2 cellular contexts compared by ENCODE assay signal in the genomic region with DNA sequence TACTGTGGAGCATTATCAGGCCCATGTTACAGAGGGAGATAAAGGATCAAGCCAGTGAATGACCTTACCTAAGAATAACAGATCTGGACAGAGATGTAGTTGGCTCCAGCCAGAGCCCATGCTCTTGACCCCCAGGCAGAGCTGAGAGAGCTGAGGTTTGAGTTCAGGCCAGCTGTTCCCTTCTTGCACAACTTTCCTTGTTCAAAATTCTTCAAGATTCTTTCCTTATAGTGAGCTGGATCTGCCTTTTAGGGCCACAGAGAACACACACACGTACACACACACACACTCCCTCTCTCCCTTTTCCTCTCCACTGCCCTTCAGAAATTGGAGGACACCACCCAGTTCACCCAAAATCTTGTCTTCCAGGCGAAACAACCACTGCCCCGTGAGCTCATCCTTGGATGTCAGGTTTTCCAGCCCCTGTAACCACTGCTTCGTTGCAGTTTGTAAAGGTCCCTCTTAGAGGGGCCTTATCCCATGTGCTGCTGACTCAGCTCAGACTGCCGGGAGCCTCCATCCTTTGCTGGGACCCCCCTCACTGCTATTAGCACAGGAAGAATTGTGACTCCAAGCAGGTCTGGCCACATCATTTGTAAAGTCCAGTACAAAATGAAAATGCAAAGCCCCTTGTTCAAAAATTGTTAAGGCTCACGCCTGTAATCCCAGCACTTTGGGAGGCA.
A peak's percentile ranks its signal among the peaks of the same experiment; 100 is the strongest.
TF ChIP-seq lines count a peak whose summit lies in the region.

No MANE protein-coding gene starts in this region.

TF ChIP-seq in liver, 16 proteins besides CTCF, POLR2A, EP300 and RAD21:
- TF ChIP-seq FOXA1 (IDR thresholded peaks at IDR 0.05), result no peak
- TF ChIP-seq NR2F2 (IDR thresholded peaks at IDR 0.05), result peak; percentile 11
TF ChIP-seq in liver: peak in this region for 1.

TF ChIP-seq in HepG2, 621 proteins besides CTCF, POLR2A, EP300 and RAD21:
- TF ChIP-seq MAFK (conservative IDR thresholded peaks at IDR 0.05 in 1 of 2, IDR thresholded peaks at IDR 0.05 in 1 of 2; ENCODE audit: low read length in 2 of 2) (peak in 1 of 2 experiments; percentile 27; a peak in 1 of 4 replicates), KLF12 (CRISPR knock-in tag; IDR thresholded peaks at IDR 0.05; ENCODE audit: borderline replicate concordance) (no peak)
